ENCODE assay signal across 7 cellular contexts in genomic region chrY:21559316-21559984, GRCh38.
DNase-seq lines count a peak whose midpoint lies in the region; ATAC-seq and FAIRE-seq lines count a peak whose summit lies in the region.
"Not testable (repeated sequence)": the region's sequence is repeated elsewhere in the genome, so short reads cannot be mapped to it uniquely, and the experiment has no call there.

No MANE protein-coding gene starts in this region.

- DNase-seq in RCC 7860 (ENCODE audit: low spot score): not testable (repeated sequence)

- peak; percentile 33 for FAIRE-seq in RCC 7860 (lab: Jason Lieb, UNC)

- ATAC-seq in GM18498 (IDR thresholded peaks at IDR 0.05; ENCODE audit: unreplicated experiment): peak; percentile 91
- ATAC-seq in GM19452 (IDR thresholded peaks at IDR 0.05; ENCODE audit: unreplicated experiment): peak; percentile 82
- ATAC-seq in GM21528 (IDR thresholded peaks at IDR 0.05; ENCODE audit: low FRiP score, unreplicated experiment): peak; percentile 90
- peak; percentile 89 for ATAC-seq in HG02759 (IDR thresholded peaks at IDR 0.05; ENCODE audit: unreplicated experiment)
- peak; percentile 71 for ATAC-seq in HG03060 (IDR thresholded peaks at IDR 0.05; ENCODE audit: low read depth, unreplicated experiment)
- ATAC-seq in HG03439 (IDR thresholded peaks at IDR 0.05; ENCODE audit: unreplicated experiment): peak; percentile 87
